In genomic region chr1:25030674-25031589, GRCh38 we compare ENCODE assay signal across 8 cellular contexts.
DNase-seq lines count a peak whose midpoint lies in the region; ATAC-seq lines count a peak whose summit lies in the region.

No MANE protein-coding gene starts in this region.

- peak overlapping the region; percentile 76; the same call in 1 of the 2 replicates for H3K27ac ChIP-seq in SK-N-MC

- no peaks in the 10 kb centered on the region for H3K9me3 ChIP-seq in SK-N-MC (ENCODE audit: low read depth, low read length)

- peak overlapping the region; percentile 88 for H3K4me3 Mint-ChIP-seq in activated naive CD8-positive, alpha-beta T cell treated with anti-CD3 and anti-CD28 coated beads, Interleukin-2, amount 10 ng/mL, durations not matched to agents 7 days and 5 days

- peak; percentile 65 for ATAC-seq in activated naive CD8-positive, alpha-beta T cell treated with anti-CD3 and anti-CD28 coated beads, Interleukin-2, amount 10 ng/mL, durations not matched to agents 7 days and 5 days (ENCODE audit: low read depth)
- ATAC-seq in HG02571 (IDR thresholded peaks at IDR 0.05; ENCODE audit: unreplicated experiment), result no peak

- H3K27me3 Mint-ChIP-seq in activated naive CD8-positive, alpha-beta T cell treated with anti-CD3 and anti-CD28 coated beads, Interleukin-2, amount 10 ng/mL, durations not matched to agents 7 days and 5 days, result no peaks in the 10 kb centered on the region

- H3K4me3 ChIP-seq in GM08714 (ENCODE audit: low read length) (peak overlapping the region; percentile 17; the same call in 1 of the 2 replicates), SK-N-MC (no peak overlapping the region)

- in situ Hi-C loops in KBM-7 (cut with MboI; ENCODE audit: low pct_unique_long_range_greater_than_20kb, low sequenced_read_pairs), result no loop called here

- no peaks in the 10 kb centered on the region for H3K36me3 Mint-ChIP-seq in activated naive CD8-positive, alpha-beta T cell treated with anti-CD3 and anti-CD28 coated beads, Interleukin-2, amount 10 ng/mL, durations not matched to agents 7 days and 5 days

- POLR2A ChIA-PET in activated naive CD8-positive, alpha-beta T cell treated with anti-CD3 and anti-CD28 coated beads, Interleukin-2, amount 10 ng/mL, durations not matched to agents 7 days and 5 days (lab: Charles Lee), result interaction anchor here (1.0 to 10.6 kb wide), 14 partner anchors 8 to 106 kb away, joined by 3 to 215 read pairs (median 6); partner anchors contain the start of gene RUNX3

- H3K9me3 Mint-ChIP-seq in activated naive CD8-positive, alpha-beta T cell treated with anti-CD3 and anti-CD28 coated beads, Interleukin-2, amount 10 ng/mL, durations not matched to agents 7 days and 5 days, result no peaks in the 10 kb centered on the region

- peaks cover 80% of the 10 kb centered on the region for H3K4me1 Mint-ChIP-seq in activated naive CD8-positive, alpha-beta T cell treated with anti-CD3 and anti-CD28 coated beads, Interleukin-2, amount 10 ng/mL, durations not matched to agents 7 days and 5 days

- DNase-seq in HCEC 1CT, result peak; percentile 20
- DNase-seq in SK-N-MC (ENCODE audit: low read depth, low spot score), result no peak
- peak; percentile 77 for DNase-seq in activated naive CD8-positive, alpha-beta T cell treated with anti-CD3 and anti-CD28 coated beads, Interleukin-2, amount 10 ng/mL, durations not matched to agents 7 days and 5 days
- peak; percentile 56 to 64 for DNase-seq in stimulated activated CD8-positive, alpha-beta memory T cell treated with anti-CD3 and anti-CD28 coated beads, Interleukin-2, amount 100 ng/mL, for 1 hour (ENCODE audit: low read depth in 2 of 2)
- DNase-seq in hypothalamus (lab: John Stamatoyannopoulos, UW), result no peak
- no peak for DNase-seq in KBM-7

- no peak overlapping the region for H3K9ac ChIP-seq in SK-N-MC (ENCODE audit: insufficient read length)

- no peak overlapping the region for H3K27ac Mint-ChIP-seq in activated naive CD8-positive, alpha-beta T cell treated with anti-CD3 and anti-CD28 coated beads, Interleukin-2, amount 10 ng/mL, durations not matched to agents 7 days and 5 days

- no peaks in the 10 kb centered on the region for H3K36me3 ChIP-seq in SK-N-MC (ENCODE audit: insufficient read depth, low read length)

Comparison
In these comparisons a context has a peak if more than half of its experiments do, and no peak if none do; other contexts are left out.
1. DNase-seq: peak in HCEC 1CT (single experiment), activated naive CD8-positive, alpha-beta T cell treated with anti-CD3 and anti-CD28 coated beads, Interleukin-2, amount 10 ng/mL, durations not matched to agents 7 days and 5 days (single experiment) and stimulated activated CD8-positive, alpha-beta memory T cell treated with anti-CD3 and anti-CD28 coated beads, Interleukin-2, amount 100 ng/mL, for 1 hour (2 of 2); none in SK-N-MC (single experiment), hypothalamus (0 of 51) and KBM-7 (single experiment).